ENCODE assay signal across 31 cellular contexts in the genomic region with DNA sequence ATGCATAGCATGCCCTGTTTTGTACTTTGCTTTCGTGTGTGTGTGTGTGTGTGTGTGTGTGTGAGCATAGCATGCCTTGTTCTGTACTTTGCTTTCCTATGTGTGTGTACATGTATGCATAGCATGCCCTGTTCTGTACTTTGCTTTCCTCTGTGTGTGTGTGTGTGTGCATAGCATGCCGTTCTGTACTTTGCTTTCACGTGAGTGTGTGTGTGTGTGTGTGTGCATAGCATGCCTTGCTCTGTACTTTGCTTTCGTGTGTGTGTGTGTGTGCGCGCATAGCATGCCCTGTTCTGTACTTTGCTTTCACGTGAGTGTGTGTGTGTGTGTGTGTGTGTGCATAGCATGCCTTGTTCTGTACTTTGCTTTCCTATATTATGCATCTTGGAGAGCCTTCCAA. TPM values are rescaled to one million over a fixed set of nuclear protein-coding genes. Genes with fewer than 3 reads are reported as not detected.
"Had no signal": no experiment of that assay in that cellular context is flagged by ENCODE, and none has a peak within 500 bp of the region (broad histone marks: within the 10 kb centered on the region; RNA-seq: fewer than 3 reads in every experiment).

No MANE protein-coding gene starts in this region.

- DNase-seq: activated CD4-positive, alpha-beta memory T cell treated with anti-CD3 and anti-CD28 coated beads, Interleukin-2, amount 10 ng/mL, durations not matched to agents 7 days and 5 days; activated CD4-positive, alpha-beta T cell treated with anti-CD3 and anti-CD28 coated beads for 1 hour; activated CD4-positive, alpha-beta T cell treated with anti-CD3 and anti-CD28 coated beads for 48 hours; activated CD4-positive, CD25-positive, alpha-beta regulatory T cell; activated effector memory CD4-positive, alpha-beta T cell treated with anti-CD3 and anti-CD28 coated beads, Interleukin-2, amount 50 U/mL, for 16 hours; activated naive CD4-positive, alpha-beta T cell treated with Interleukin-2 at 50 U/mL for 16 hours; activated T-cell treated with anti-CD3 and anti-CD28 coated beads, Interleukin-2, amount 50 U/mL, for 1 hour; activated T-cell treated with anti-CD3 and anti-CD28 coated beads, Interleukin-2, amount 50 U/mL, for 72 hours; adrenal gland; central memory CD4-positive, alpha-beta T cell; MM.1S; NCI-H1092 treated with DMSO at 0.1 percent for 48 hours; NCI-H1417; NCI-H146; NCI-H187; NCI-H2081; NCI-H226; NCI-H446 treated with DMSO at 0.1 percent for 48 hours; NCI-H524; NCI-H82; SJCRH30; T1000; WERI-Rb-1 had no signal

- H3K4me2 ChIP-seq: KMS-11 had no signal

- H3K4me3 ChIP-seq: adrenal gland, SJCRH30, SK-N-MC had no signal

- H3K4me1 Mint-ChIP-seq: activated naive CD4-positive, alpha-beta T cell treated with anti-CD3 and anti-CD28 coated beads, Interleukin-2, amount 50 U/mL, for 24 hours; activated T-helper 17 cell treated with anti-CD3 and anti-CD28 coated beads, Interleukin-2, amount 50 U/mL, for 72 hours had no signal

- H3K36me3 ChIP-seq: adrenal gland, SJCRH30, WERI-Rb-1 had no signal

- ATAC-seq: activated T-cell treated with anti-CD3 and anti-CD28 coated beads, Interleukin-2, amount 50 U/mL, for 72 hours; activated T-helper 17 cell treated with anti-CD3 and anti-CD28 coated beads, Interleukin-2, amount 50 U/mL, for 72 hours had no signal

- FAIRE-seq: astrocyte had no signal

- H3K27me3 Mint-ChIP-seq: activated CD4-positive, alpha-beta memory T cell treated with anti-CD3 and anti-CD28 coated beads, Interleukin-2, amount 10 ng/mL, durations not matched to agents 7 days and 5 days; activated naive CD4-positive, alpha-beta T cell treated with anti-CD3 and anti-CD28 coated beads, Interleukin-2, amount 50 U/mL, for 24 hours; activated T-helper 17 cell treated with anti-CD3 and anti-CD28 coated beads, Interleukin-2, amount 50 U/mL, for 72 hours had no signal

- H3K4me1 ChIP-seq: adrenal gland, SJCRH30 had no signal

- H3K9ac ChIP-seq: KMS-11 had no signal

- H3K4me3 Mint-ChIP-seq: activated CD4-positive, alpha-beta memory T cell treated with anti-CD3 and anti-CD28 coated beads, Interleukin-2, amount 10 ng/mL, durations not matched to agents 7 days and 5 days; activated naive CD4-positive, alpha-beta T cell treated with anti-CD3 and anti-CD28 coated beads, Interleukin-2, amount 50 U/mL, for 24 hours; activated T-cell treated with anti-CD3 and anti-CD28 coated beads, Interleukin-2, amount 50 U/mL, for 72 hours; activated T-helper 17 cell treated with anti-CD3 and anti-CD28 coated beads, Interleukin-2, amount 50 U/mL, for 72 hours; brain had no signal

- H3K27ac Mint-ChIP-seq: activated CD4-positive, alpha-beta memory T cell treated with anti-CD3 and anti-CD28 coated beads, Interleukin-2, amount 10 ng/mL, durations not matched to agents 7 days and 5 days; activated naive CD4-positive, alpha-beta T cell treated with anti-CD3 and anti-CD28 coated beads, Interleukin-2, amount 50 U/mL, for 24 hours; activated T-cell treated with anti-CD3 and anti-CD28 coated beads, Interleukin-2, amount 50 U/mL, for 72 hours; activated T-helper 17 cell treated with anti-CD3 and anti-CD28 coated beads, Interleukin-2, amount 50 U/mL, for 72 hours had no signal

- H3K27me3 ChIP-seq: adrenal gland, SJCRH30 had no signal

- H3K9me3 ChIP-seq: adrenal gland, SJCRH30 had no signal

- H3K27ac ChIP-seq: adrenal gland, KMS-11, SJCRH30, SK-N-MC, WERI-Rb-1 had no signal

- H3K36me3 Mint-ChIP-seq: activated naive CD4-positive, alpha-beta T cell treated with anti-CD3 and anti-CD28 coated beads, Interleukin-2, amount 50 U/mL, for 24 hours; brain had no signal

- H3K9me3 Mint-ChIP-seq: activated CD4-positive, alpha-beta memory T cell treated with anti-CD3 and anti-CD28 coated beads, Interleukin-2, amount 10 ng/mL, durations not matched to agents 7 days and 5 days; activated naive CD4-positive, alpha-beta T cell treated with anti-CD3 and anti-CD28 coated beads, Interleukin-2, amount 50 U/mL, for 24 hours; activated T-cell treated with anti-CD3 and anti-CD28 coated beads, Interleukin-2, amount 50 U/mL, for 72 hours; activated T-helper 17 cell treated with anti-CD3 and anti-CD28 coated beads, Interleukin-2, amount 50 U/mL, for 72 hours; brain had no signal

RNA-seq across cellular contexts. Expression of a gene that starts 27.4 kb away (rescaled TPM):
- total RNA-seq: activated CD4-positive, alpha-beta memory T cell treated with anti-CD3 and anti-CD28 coated beads, Interleukin-2, amount 10 ng/mL, durations not matched to agents 7 days and 5 days; T-helper 1 cell treated with Interleukin-12 subunit alpha and Interleukin-12 subunit beta and Interleukin-4 antibody, amounts not matched to agents 30 ng/mL and 1 ng/mL, for 36 hours; T-helper 2 cell treated with Interferon-gamma antibody and Interleukin-4, amounts not matched to agents 100 ng/mL and 5 ng/mL, for 36 hours had no signal
